In the genomic region with DNA sequence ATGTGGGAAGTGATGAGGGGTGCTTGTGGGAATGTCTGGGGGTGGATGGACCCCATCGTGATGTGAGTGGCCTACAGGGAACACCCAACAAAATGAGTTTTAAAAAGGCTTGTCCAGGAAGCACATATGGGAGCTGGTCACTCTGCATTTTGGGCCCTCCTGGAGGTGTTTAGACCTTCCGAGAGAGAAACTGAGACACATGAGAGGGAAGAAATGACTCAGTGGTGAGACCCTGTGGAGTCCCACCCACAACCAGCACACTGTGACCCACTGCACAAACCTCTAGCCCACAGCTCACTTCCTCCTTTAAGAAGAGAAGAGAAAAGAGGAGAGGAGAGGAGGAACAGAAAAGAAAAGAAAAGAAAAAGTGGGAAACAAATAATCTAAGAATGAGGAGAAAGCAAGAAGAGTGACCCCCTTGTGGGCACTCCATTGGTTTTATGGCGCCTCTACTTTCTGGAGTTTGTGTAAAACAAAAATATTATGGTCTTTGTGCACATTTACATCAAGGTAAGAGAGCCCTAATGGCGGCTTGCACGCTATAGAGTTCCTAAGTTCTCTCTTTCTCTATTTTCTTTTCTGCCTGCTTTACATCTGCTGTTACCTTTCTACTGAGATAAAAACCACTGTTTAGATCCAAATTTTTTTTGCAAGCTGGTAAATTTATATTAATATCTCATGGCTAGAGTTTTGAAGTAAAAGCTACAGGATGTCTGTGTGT, we compare ENCODE assay signal across 12 cellular contexts. TPM values are rescaled to one million over a fixed set of nuclear protein-coding genes. Genes with fewer than 3 reads are reported as not detected.
DNase-seq lines count a peak whose midpoint lies in the region; ATAC-seq and TF ChIP-seq lines count a peak whose summit lies in the region.
"Had no signal": no experiment of that assay in that cellular context is flagged by ENCODE, and none has a peak within 500 bp of the region (broad histone marks: within the 10 kb centered on the region; RNA-seq: fewer than 3 reads in every experiment).

No MANE protein-coding gene starts in this region.

- peak; percentile 34 for TF ChIP-seq POLR2A in GM18526 (IDR thresholded peaks at IDR 0.05; ENCODE audit: extremely low read depth, insufficient read length)

- H3K9me3 ChIP-seq in mucosa of rectum (ENCODE audit: control insufficient read depth in 2 of 2, low read length in 2 of 2), result no peaks in the 10 kb centered on the region
- H3K9me3 ChIP-seq: SJSA1 had no signal

- peak overlapping the region in 1 of 2 donors; percentile 56 for H3K4me3 ChIP-seq in mucosa of rectum (ENCODE audit: low read length in 2 of 2)
- H3K4me3 ChIP-seq: SJSA1 had no signal

- no peak overlapping the region for H3K9ac ChIP-seq in mucosa of rectum (ENCODE audit: low read depth in 1 of 2, low read length in 2 of 2)

- DNase-seq in T-helper 9 cell (no peak), caudate nucleus (lab: John Stamatoyannopoulos, UW) (no peak), T-helper 1 cell (no peak)
- DNase-seq in activated CD4-positive, alpha-beta T cell treated with anti-CD3 and anti-CD28 coated beads, Interleukin-2, amount 10 ng/mL, durations not matched to agents 24 days and 14 days, result no peak
- DNase-seq: Kasumi-1 had no signal

- H3K27ac ChIP-seq in mucosa of rectum (ENCODE audit: low read depth in 2 of 2, low read length in 2 of 2) (peak overlapping the region; percentile 43 to 63), caudate nucleus (ENCODE audit: low read depth, low read length) (no peak overlapping the region)
- H3K27ac ChIP-seq: SJSA1 had no signal

- intact Hi-C loops in activated CD4-positive, alpha-beta T cell treated with anti-CD3 and anti-CD28 coated beads, Interleukin-2, amount 10 ng/mL, durations not matched to agents 24 days and 14 days (cut with micrococcal nuclease), result no loop called here

- no peak overlapping the region for H3K4me3 Mint-ChIP-seq in activated CD4-positive, alpha-beta T cell treated with anti-CD3 and anti-CD28 coated beads, Interleukin-2, amount 10 ng/mL, durations not matched to agents 24 days and 14 days

- H3K9me3 Mint-ChIP-seq in activated CD4-positive, alpha-beta T cell treated with anti-CD3 and anti-CD28 coated beads, Interleukin-2, amount 10 ng/mL, durations not matched to agents 24 days and 14 days, result peaks cover 3% of the 10 kb centered on the region

- peaks cover 13% of the 10 kb centered on the region for H3K27me3 Mint-ChIP-seq in activated CD4-positive, alpha-beta T cell treated with anti-CD3 and anti-CD28 coated beads, Interleukin-2, amount 10 ng/mL, durations not matched to agents 24 days and 14 days

- H3K4me1 Mint-ChIP-seq in activated CD4-positive, alpha-beta T cell treated with anti-CD3 and anti-CD28 coated beads, Interleukin-2, amount 10 ng/mL, durations not matched to agents 24 days and 14 days, result no peaks in the 10 kb centered on the region

- no peaks in the 10 kb centered on the region for H3K36me3 Mint-ChIP-seq in activated CD4-positive, alpha-beta T cell treated with anti-CD3 and anti-CD28 coated beads, Interleukin-2, amount 10 ng/mL, durations not matched to agents 24 days and 14 days (ENCODE audit: low read depth)

- H3K27ac Mint-ChIP-seq in activated CD4-positive, alpha-beta T cell treated with anti-CD3 and anti-CD28 coated beads, Interleukin-2, amount 10 ng/mL, durations not matched to agents 24 days and 14 days, result no peak overlapping the region

- H3K36me3 ChIP-seq in mucosa of rectum (ENCODE audit: control insufficient read depth in 2 of 2, insufficient read depth in 2 of 2, low read length in 2 of 2), result no peaks in the 10 kb centered on the region
- H3K36me3 ChIP-seq: SJSA1 had no signal

- H3K4me1 ChIP-seq in mucosa of rectum (ENCODE audit: control insufficient read depth in 2 of 2, insufficient read depth in 2 of 2, low read length in 2 of 2), result no peaks in the 10 kb centered on the region
- H3K4me1 ChIP-seq: SJSA1 had no signal

- no peaks in the 10 kb centered on the region for H3K27me3 ChIP-seq in mucosa of rectum (ENCODE audit: control insufficient read depth in 2 of 2, insufficient read depth in 2 of 2, low read length in 2 of 2)

- peak; percentile 74 for ATAC-seq in GM21528 (IDR thresholded peaks at IDR 0.05; ENCODE audit: low FRiP score, unreplicated experiment)
- peak; percentile 89 for ATAC-seq in HG03354 (IDR thresholded peaks at IDR 0.05; ENCODE audit: poor library complexity, severe bottlenecking, unreplicated experiment)

RNA-seq across cellular contexts. Expression of a gene that starts 13.3 kb away (rescaled TPM):
- total RNA-seq in activated CD4-positive, alpha-beta T cell treated with anti-CD3 and anti-CD28 coated beads, Interleukin-2, amount 10 ng/mL, durations not matched to agents 24 days and 14 days, result 0.33 TPM in 1 of 2 replicates, not detected in the other
- total RNA-seq: SJSA1 had no signal

RNA-seq across cellular contexts. Expression of a gene that starts 23.6 kb away (rescaled TPM):
- not detected in 2 replicates for total RNA-seq in activated CD4-positive, alpha-beta T cell treated with anti-CD3 and anti-CD28 coated beads, Interleukin-2, amount 10 ng/mL, durations not matched to agents 24 days and 14 days
- total RNA-seq: SJSA1, skeletal muscle tissue had no signal

RNA-seq across cellular contexts. Expression of a gene that starts 43.4 kb away (rescaled TPM):
- total RNA-seq in activated CD4-positive, alpha-beta T cell treated with anti-CD3 and anti-CD28 coated beads, Interleukin-2, amount 10 ng/mL, durations not matched to agents 24 days and 14 days, result not detected in 2 replicates
- total RNA-seq: SJSA1, temporal lobe had no signal

RNA-seq across cellular contexts. Expression of a gene that starts 45.8 kb away (rescaled TPM):
- not detected in 2 replicates for total RNA-seq in activated CD4-positive, alpha-beta T cell treated with anti-CD3 and anti-CD28 coated beads, Interleukin-2, amount 10 ng/mL, durations not matched to agents 24 days and 14 days
- total RNA-seq: SJSA1 had no signal
